ENCODE assay signal across 15 cellular contexts in genomic region chr2:237485844-237486243, GRCh38. TPM values are rescaled to one million over a fixed set of nuclear protein-coding genes. Genes with fewer than 3 reads are reported as not detected.
DNase-seq lines count a peak whose midpoint lies in the region; ATAC-seq and TF ChIP-seq lines count a peak whose summit lies in the region.
"Had no signal": no experiment of that assay in that cellular context is flagged by ENCODE, and none has a peak within 500 bp of the region (broad histone marks: within the 10 kb centered on the region; RNA-seq: fewer than 3 reads in every experiment).

No MANE protein-coding gene starts in this region.

- no peaks in the 10 kb centered on the region for H3F3A ChIP-seq in neural progenitor cell (ENCODE audit: low read depth)

- H3K4me1 Mint-ChIP-seq in neural progenitor cell = peaks cover 2% of the 10 kb centered on the region

- H3K4me3 ChIP-seq in AG09309 (ENCODE audit: control insufficient read depth, low read depth, low read length) (peak overlapping the region; percentile 85), NT2/D1 (ENCODE audit: insufficient read length, low read depth) (peak overlapping the region; percentile 62), fibroblast of lung (replicated peaks in 1 of 4; ENCODE audit: control extremely low read depth in 1 of 4, insufficient read depth in 1 of 4, low read depth in 3 of 4, low read length in 4 of 4) (peak overlapping the region in 3 of 4 experiments; percentile 64 to 78 (median 68)), neural progenitor cell (peak overlapping the region; percentile 51)
- H3K4me3 ChIP-seq: BLaER1 treated with 17β-estradiol and CSF1 and Interleukin-3, amounts not matched to agents 10 nM and 100 nM had no signal

- H4K20me1 ChIP-seq in fibroblast of lung (ENCODE audit: control insufficient read depth, extremely low read depth, insufficient read depth, low read length) = no peaks in the 10 kb centered on the region
- no peaks in the 10 kb centered on the region for H4K20me1 ChIP-seq in neural progenitor cell (ENCODE audit: low read depth)
- H4K20me1 ChIP-seq: BLaER1 treated with 17β-estradiol and CSF1 and Interleukin-3, amounts not matched to agents 10 nM and 100 nM had no signal

- DNase-seq in AG09309 (ENCODE audit: low read depth) (no peak), NT2/D1 (ENCODE audit: low read depth, low spot score) (no peak), fibroblast of lung (ENCODE audit: low read depth in 2 of 2) (no peak), neural progenitor cell (ENCODE audit: low spot score) (no peak), activated T-cell treated with anti-CD3 and anti-CD28 coated beads for 4 hours (no peak), AG08396 (ENCODE audit: low spot score) (no peak), DMS153 treated with DMSO at 0.1 percent for 48 hours (lab: John Stamatoyannopoulos, UW; ENCODE audit: unreplicated experiment) (no peak)
- DNase-seq: activated CD4-positive, alpha-beta T cell treated with anti-CD3 and anti-CD28 coated beads, Interleukin-2, amount 50 U/mL, for 48 hours; activated effector memory CD4-positive, alpha-beta T cell treated with anti-CD3 and anti-CD28 coated beads, Interleukin-2, amount 50 U/mL, for 16 hours; stimulated activated CD4-positive, alpha-beta T cell treated with anti-CD3 and anti-CD28 coated beads, Interleukin-15, amount 100 ng/mL, for 24 hours had no signal

- ATAC-seq in GM21825 (IDR thresholded peaks at IDR 0.05; ENCODE audit: unreplicated experiment) = no peak
- ATAC-seq: natural killer cell treated with Interleukin-12 subunit alpha and Interleukin-12 subunit beta and Interleukin-15 and Interleukin-18, amount 100 ng/mL, for 72 hours had no signal

- peaks cover 52% of the 10 kb centered on the region for H3K27me3 Mint-ChIP-seq in neural progenitor cell (ENCODE audit: insufficient read depth, low read depth)

- peak overlapping the region; percentile 77 for H3K4me3 Mint-ChIP-seq in neural progenitor cell
- H3K4me3 Mint-ChIP-seq: natural killer cell treated with Interleukin-12 subunit alpha and Interleukin-12 subunit beta and Interleukin-15 and Interleukin-18, amount 100 ng/mL, for 72 hours; T-helper 2 cell treated with Interferon-gamma antibody and Interleukin-4, amounts not matched to agents 5 μg/mL and 100 μg/mL, for 36 hours had no signal

- H3K9me3 Mint-ChIP-seq in neural progenitor cell = peaks cover 3% of the 10 kb centered on the region
- H3K9me3 Mint-ChIP-seq: natural killer cell treated with Interleukin-12 subunit alpha and Interleukin-12 subunit beta and Interleukin-15 and Interleukin-18, amount 100 ng/mL, for 72 hours had no signal

- peaks cover 13% of the 10 kb centered on the region for H3K4me1 ChIP-seq in NT2/D1 (ENCODE audit: insufficient read depth, insufficient read length)
- peaks cover 7% of the 10 kb centered on the region for H3K4me1 ChIP-seq in fibroblast of lung (ENCODE audit: control insufficient read depth, extremely low read depth, insufficient read depth, low read length)
- peaks cover 8% of the 10 kb centered on the region for H3K4me1 ChIP-seq in neural progenitor cell

- H3K36me3 ChIP-seq in NT2/D1 (ENCODE audit: insufficient read depth, insufficient read length, low read length) = no peaks in the 10 kb centered on the region
- no peaks in the 10 kb centered on the region for H3K36me3 ChIP-seq in fibroblast of lung (ENCODE audit: control insufficient read depth, insufficient read depth, low read length)
- no peaks in the 10 kb centered on the region for H3K36me3 ChIP-seq in neural progenitor cell
- H3K36me3 ChIP-seq: BLaER1 treated with 17β-estradiol and CSF1 and Interleukin-3, amounts not matched to agents 10 nM and 100 nM; cardiac muscle cell had no signal

- peak overlapping the region; percentile 76 for H3K4me2 ChIP-seq in fibroblast of lung (ENCODE audit: extremely low read depth, insufficient read depth, low read length)
- H3K4me2 ChIP-seq in neural progenitor cell = peak overlapping the region; percentile 82
- H3K4me2 ChIP-seq: BLaER1 treated with 17β-estradiol and CSF1 and Interleukin-3, amounts not matched to agents 10 nM and 100 nM had no signal

- H2AFZ ChIP-seq in fibroblast of lung (ENCODE audit: low read length) = no peak overlapping the region
- no peak overlapping the region for H2AFZ ChIP-seq in neural progenitor cell (replicated peaks)

- no peaks in the 10 kb centered on the region for H3K79me2 ChIP-seq in fibroblast of lung (ENCODE audit: control insufficient read depth, insufficient read depth, low read length)
- no peaks in the 10 kb centered on the region for H3K79me2 ChIP-seq in neural progenitor cell (ENCODE audit: low read depth)

- H3K9me3 ChIP-seq in NT2/D1 (ENCODE audit: insufficient read depth, low read length) (peaks cover 3% of the 10 kb centered on the region), fibroblast of lung (ENCODE audit: control insufficient read depth, insufficient read depth, low read depth, low read length) (no peaks in the 10 kb centered on the region), neural progenitor cell (ENCODE audit: low read depth) (no peaks in the 10 kb centered on the region)

- H3K27ac ChIP-seq in fibroblast of lung (ENCODE audit: insufficient read depth, low read length) = no peak overlapping the region
- H3K27ac ChIP-seq in neural progenitor cell = no peak overlapping the region
- H3K27ac ChIP-seq: BLaER1 treated with 17β-estradiol and CSF1 and Interleukin-3, amounts not matched to agents 10 nM and 100 nM; cardiac muscle cell had no signal

- H3K36me3 Mint-ChIP-seq in neural progenitor cell = no peaks in the 10 kb centered on the region

- H3K9ac ChIP-seq in NT2/D1 (ENCODE audit: insufficient read length, low read depth) = no peak overlapping the region
- peak overlapping the region; percentile 65 for H3K9ac ChIP-seq in fibroblast of lung (ENCODE audit: insufficient read depth, low read length)
- H3K9ac ChIP-seq in neural progenitor cell = no peak overlapping the region
- H3K9ac ChIP-seq: BLaER1 treated with 17β-estradiol and CSF1 and Interleukin-3, amounts not matched to agents 10 nM and 100 nM had no signal

- no peak overlapping the region for H3K27ac Mint-ChIP-seq in neural progenitor cell
- H3K27ac Mint-ChIP-seq: natural killer cell treated with Interleukin-12 subunit alpha and Interleukin-12 subunit beta and Interleukin-15 and Interleukin-18, amount 100 ng/mL, for 72 hours; T-helper 2 cell treated with Interferon-gamma antibody and Interleukin-4, amounts not matched to agents 5 μg/mL and 100 μg/mL, for 36 hours had no signal

- TF ChIP-seq CTCF in AG09309 (IDR thresholded peaks at IDR 0.05; ENCODE audit: control insufficient read depth, insufficient read depth, low read depth, low read length, missing control alignments) = no peak
- no peak for TF ChIP-seq CTCF in fibroblast of lung (conservative IDR thresholded peaks at IDR 0.05 in 1 of 2, IDR thresholded peaks at IDR 0.05 in 1 of 2; ENCODE audit: low read depth in 1 of 2, low read length in 2 of 2)
- TF ChIP-seq CTCF in neural progenitor cell (IDR thresholded peaks at IDR 0.05) = no peak

- H3K27me3 ChIP-seq in NT2/D1 (ENCODE audit: insufficient read depth, insufficient read length) = peaks cover 84% of the 10 kb centered on the region
- H3K27me3 ChIP-seq in fibroblast of lung (ENCODE audit: control insufficient read depth, insufficient read depth, low read length) = no peaks in the 10 kb centered on the region
- peaks cover 91% of the 10 kb centered on the region for H3K27me3 ChIP-seq in neural progenitor cell

RNA-seq across cellular contexts. Expression of gene MLPH, which starts 1.2 kb away (rescaled TPM):
- 8.2 and 10.7 TPM in 2 replicates for total RNA-seq in fibroblast of lung
- 3.1 and 4.8 TPM in 2 replicates for polyA plus RNA-seq in fibroblast of lung
- 4.1 and 6.9 TPM in 2 replicates for polyA plus RNA-seq in fibroblast of lung (2012)
- polyA minus RNA-seq in fibroblast of lung (ENCODE audit: low replicate concordance) = 9.2 and 34.0 TPM in 2 replicates
- total RNA-seq in neural progenitor cell (ENCODE audit: low replicate concordance) = not detected in 2 replicates
- total RNA-seq: natural killer cell treated with Interleukin-12 subunit alpha and Interleukin-12 subunit beta and Interleukin-15 and Interleukin-18, amount 100 ng/mL, for 72 hours had no signal
